In genomic region chr15:92611995-92612745, GRCh38 we compare ENCODE assay signal across 16 cellular contexts. TPM values are rescaled to one million over a fixed set of nuclear protein-coding genes. Genes with fewer than 3 reads are reported as not detected.
DNase-seq lines count a peak whose midpoint lies in the region; ATAC-seq and TF ChIP-seq lines count a peak whose summit lies in the region.
"Had no signal": no experiment of that assay in that cellular context is flagged by ENCODE, and none has a peak within 500 bp of the region (broad histone marks: within the 10 kb centered on the region; RNA-seq: fewer than 3 reads in every experiment).

No MANE protein-coding gene starts in this region.

- no peak for ATAC-seq in HG02763 (IDR thresholded peaks at IDR 0.05; ENCODE audit: unreplicated experiment)
- ATAC-seq: naive thymus-derived CD4-positive, alpha-beta T cell had no signal

- intact Hi-C loops in thyroid gland (cut with DNase I): no loop called here

- H3K27ac ChIP-seq in cingulate gyrus (ENCODE audit: low read depth, low read length) (peak overlapping the region; percentile 23), thyroid gland (peak overlapping the region in 1 of 3 donors; percentile 21)
- H3K27ac ChIP-seq: SK-N-MC, skin epidermis had no signal

- H3K4me1 ChIP-seq in thyroid gland: peaks cover 37 to 47% of the 10 kb centered on the region in 2 donors

- TF ChIP-seq CTCF in GM20000 (IDR thresholded peaks at IDR 0.05; ENCODE audit: extremely low read depth, missing control alignments): peak; percentile 29
- no peak for TF ChIP-seq CTCF in thyroid gland (IDR thresholded peaks at IDR 0.05)

- TF ChIP-seq POLR2A in thyroid gland (IDR thresholded peaks at IDR 0.05): no peak

- DNase-seq in DMS53 (lab: John Stamatoyannopoulos, UW) (peak; percentile 23), DMS53 treated with DMSO at 0.1 percent for 48 hours (lab: John Stamatoyannopoulos, UW; ENCODE audit: unreplicated experiment) (no peak), GM20000 (ENCODE audit: low spot score) (peak; percentile 51), pons (ENCODE audit: low spot score) (peak; percentile 68), thyroid gland (no peak), NCI-H2171 treated with DMSO at 0.1 percent for 48 hours (lab: John Stamatoyannopoulos, UW) (no peak)
- DNase-seq: 8988T; activated CD4-positive, alpha-beta T cell treated with anti-CD3 and anti-CD28 coated beads for 4 hours; DMS153; naive thymus-derived CD4-positive, alpha-beta T cell; NCI-H1694; NCI-H69 had no signal

- no peaks in the 10 kb centered on the region for H3K27me3 ChIP-seq in thyroid gland

- H3K36me3 ChIP-seq in thyroid gland: no peaks in the 10 kb centered on the region

- H3K9me3 ChIP-seq in thyroid gland: no peaks in the 10 kb centered on the region

- no peak overlapping the region for H3K4me3 ChIP-seq in thyroid gland (replicated peaks in 1 of 3)
- H3K4me3 ChIP-seq: SK-N-MC, skin epidermis had no signal

- 78 to 81% methylated on average over 7 of the region's 7 CpGs for WGBS in thyroid gland, 2 donors

RNA-seq across cellular contexts. Expression of gene FAM174B, which starts 43.4 kb away (rescaled TPM):
- 10 to 100 TPM; 51.9 to 69.4 (median 61.4) TPM for total RNA-seq in thyroid gland

Comparison
In these comparisons a context has a peak if more than half of its experiments do, and no peak if none do; other contexts are left out.
1. DNase-seq: peak in DMS53 (single experiment), GM20000 (single experiment) and pons (single experiment); none in DMS53 treated with DMSO at 0.1 percent for 48 hours (single experiment), thyroid gland (0 of 2) and NCI-H2171 treated with DMSO at 0.1 percent for 48 hours (single experiment).